In the genomic region with DNA sequence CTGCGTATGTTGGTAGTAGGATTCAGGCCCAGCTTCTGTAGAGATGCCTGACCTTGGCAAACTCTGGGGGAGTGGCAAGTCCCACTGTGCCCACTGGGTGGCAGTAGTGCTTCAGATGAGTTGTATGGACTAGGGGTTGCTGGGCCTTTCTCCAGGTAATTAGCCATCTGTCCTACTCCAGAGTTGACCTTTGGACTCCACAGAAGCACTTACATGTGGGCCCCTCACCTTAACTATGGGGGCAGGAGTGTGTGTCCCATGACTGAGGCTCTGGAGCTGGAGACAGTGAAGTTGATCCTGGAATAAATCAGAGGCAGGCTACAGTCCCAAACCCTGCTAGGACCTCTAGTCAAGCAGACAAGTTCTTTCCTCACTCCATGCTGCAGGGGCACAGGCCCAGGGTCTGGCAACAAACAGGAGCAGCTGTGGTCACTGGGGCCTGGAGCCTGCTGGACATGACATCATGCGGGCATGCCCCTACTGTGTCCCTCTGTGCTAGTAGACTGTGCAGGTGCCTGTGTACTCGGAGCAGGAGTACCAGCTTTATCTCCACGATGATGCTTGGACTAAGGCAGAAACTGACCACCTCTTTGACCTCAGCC, we compare ENCODE assay signal across 8 cellular contexts. TPM values are rescaled to one million over a fixed set of nuclear protein-coding genes. Genes with fewer than 3 reads are reported as not detected.
A peak's percentile ranks its signal among the peaks of the same experiment; 100 is the strongest.
DNase-seq lines count a peak whose midpoint lies in the region; ATAC-seq, FAIRE-seq and TF ChIP-seq lines count a peak whose summit lies in the region.

No MANE protein-coding gene starts in this region.

- dilution Hi-C loops in mammary epithelial cell (cut with HindIII; ENCODE audit: low sequenced_read_pairs), result loop anchor here (5.0 kb wide), 1 partner anchor 49 kb away; no protein-coding TSS in a partner anchor

- peaks cover 13% of the 10 kb centered on the region for H3K79me2 ChIP-seq in mammary epithelial cell (ENCODE audit: insufficient read depth, low read length)

- POLR2A ChIA-PET in activated B cell treated with CpG ODN at 0.5 μM for 24 hours (lab: Charles Lee), result no interaction called here

- TF ChIP-seq CTCF in activated B cell treated with CpG ODN at 0.5 μM for 24 hours (IDR thresholded peaks at IDR 0.05), result peak; percentile 95
- TF ChIP-seq CTCF in mammary epithelial cell (conservative IDR thresholded peaks at IDR 0.05 in 1 of 2, IDR thresholded peaks at IDR 0.05 in 1 of 2; ENCODE audit: extremely low read depth in 1 of 2, insufficient read depth in 1 of 2, low read depth in 1 of 2, low read length in 2 of 2), result peak; percentile 93 to 94

- H3K4me1 ChIP-seq in mammary epithelial cell (ENCODE audit: insufficient read depth, low read length), result peaks cover 9% of the 10 kb centered on the region

- no peaks in the 10 kb centered on the region for H3K27me3 ChIP-seq in mammary epithelial cell (ENCODE audit: insufficient read depth, low read length)

- H3K4me3 ChIP-seq in mammary epithelial cell (replicated peaks in 1 of 3; ENCODE audit: insufficient read depth in 1 of 3, low read depth in 2 of 3, low read length in 3 of 3), result no peak overlapping the region

- FAIRE-seq in islet of Langerhans (lab: Jason Lieb, UNC), result peak; percentile 90

- peaks cover 17% of the 10 kb centered on the region for H3K36me3 ChIP-seq in mammary epithelial cell (ENCODE audit: insufficient read depth, low read length)

- H3K27ac ChIP-seq in mammary epithelial cell (ENCODE audit: insufficient read depth, low read depth, low read length), result no peak overlapping the region

- no peaks in the 10 kb centered on the region for H3K9me3 Mint-ChIP-seq in activated B cell treated with CpG ODN at 0.5 μM for 24 hours

- peak; percentile 40 for ATAC-seq in GM21515 (IDR thresholded peaks at IDR 0.05; ENCODE audit: unreplicated experiment)
- ATAC-seq in activated B cell treated with CpG ODN at 0.5 μM for 24 hours (ENCODE audit: low read depth), result peak; percentile 53
- ATAC-seq in GM21423 (IDR thresholded peaks at IDR 0.05; ENCODE audit: unreplicated experiment), result no peak

- H3K9me3 ChIP-seq in mammary epithelial cell (replicated peaks; ENCODE audit: insufficient read depth, low read length), result no peaks in the 10 kb centered on the region

- no peaks in the 10 kb centered on the region for H3K27me3 Mint-ChIP-seq in activated B cell treated with CpG ODN at 0.5 μM for 24 hours

- no peak overlapping the region for H3K27ac Mint-ChIP-seq in activated B cell treated with CpG ODN at 0.5 μM for 24 hours

- peaks cover 33% of the 10 kb centered on the region for H3K4me1 Mint-ChIP-seq in activated B cell treated with CpG ODN at 0.5 μM for 24 hours

- no peak overlapping the region for H3K9ac ChIP-seq in mammary epithelial cell (ENCODE audit: insufficient read depth, low read length)

- no peak overlapping the region for H3K4me3 Mint-ChIP-seq in activated B cell treated with CpG ODN at 0.5 μM for 24 hours

- DNase-seq in AG08395 (ENCODE audit: low spot score) (peak; percentile 70), NCI-H2196 treated with DMSO at 0.1 percent for 48 hours (lab: John Stamatoyannopoulos, UW; ENCODE audit: unreplicated experiment) (peak; percentile 58), activated B cell treated with CpG ODN at 0.5 μM for 24 hours (peak; percentile 58), mammary epithelial cell (peak; percentile 40)
- peak; percentile 29 to 62 for DNase-seq in stimulated activated CD4-positive, alpha-beta T cell treated with anti-CD3 and anti-CD28 coated beads, Interleukin-1b, Interleukin-23, amount 100 ng/mL, for 1 hour (ENCODE audit: low read depth in 2 of 2)

- H2AFZ ChIP-seq in mammary epithelial cell (ENCODE audit: low read depth, low read length), result no peak overlapping the region

- no peak overlapping the region for H3K4me2 ChIP-seq in mammary epithelial cell (ENCODE audit: insufficient read depth, low read depth, low read length)

- WGBS in mammary epithelial cell (ENCODE audit: low coverage, missing lambda C conversion rate), result 85% methylated on average over 4 of the region's 4 CpGs

- peaks cover 75% of the 10 kb centered on the region for H3K36me3 Mint-ChIP-seq in activated B cell treated with CpG ODN at 0.5 μM for 24 hours (ENCODE audit: low read depth)

- in situ Hi-C loops in mammary epithelial cell (cut with MboI; ENCODE audit: low sequenced_read_pairs in 2 of 2), result loop anchor here (10.0 kb wide), 1 partner anchor 377 kb away; no protein-coding TSS in a partner anchor

- no TSS peak for BruUV-seq in mammary epithelial cell (replicated peaks; lab: Mats Ljungman, UMichigan)

- intact Hi-C loops in activated B cell treated with CpG ODN at 0.5 μM for 24 hours (cut with micrococcal nuclease) (loop anchor here (1.0 to 10.0 kb wide), 5 partner anchors 20 to 435 kb away; partner anchors contain the start of genes ATP6V0B, B4GALT2 and DPH2), mammary epithelial cell (cut with micrococcal nuclease) (loop anchor here (1.0 to 10.0 kb wide), 8 partner anchors 100 to 453 kb away; no protein-coding TSS in a partner anchor)

- H4K20me1 ChIP-seq in mammary epithelial cell (ENCODE audit: insufficient read depth, low read length), result no peaks in the 10 kb centered on the region

- CTCF ChIA-PET in activated B cell treated with CpG ODN at 0.5 μM for 24 hours (lab: Charles Lee), result interaction anchor here (0.6 to 1.7 kb wide), 14 partner anchors 9 to 435 kb away, joined by 3 to 15 read pairs (median 4); no protein-coding TSS in a partner anchor
- CTCF ChIA-PET in mammary epithelial cell (lab: Charles Lee; ENCODE audit: low non-redundant PET), result interaction anchor here (0.6 to 0.7 kb wide), 5 partner anchors 22 to 437 kb away, joined by 3 to 6 read pairs (median 3); no protein-coding TSS in a partner anchor

RNA-seq across cellular contexts. Expression of gene DMAP1, which starts 4.6 kb away (rescaled TPM):
- total RNA-seq in activated B cell treated with CpG ODN at 0.5 μM for 24 hours (59.6 and 64.7 TPM in 2 replicates), mammary epithelial cell (10 to 100 TPM; 21.5 to 30.0 TPM)
- 26.1 TPM for polyA plus RNA-seq in mammary epithelial cell
- polyA minus RNA-seq in mammary epithelial cell, result 27.0 TPM
